9 cellular contexts compared by ENCODE assay signal in the genomic region with DNA sequence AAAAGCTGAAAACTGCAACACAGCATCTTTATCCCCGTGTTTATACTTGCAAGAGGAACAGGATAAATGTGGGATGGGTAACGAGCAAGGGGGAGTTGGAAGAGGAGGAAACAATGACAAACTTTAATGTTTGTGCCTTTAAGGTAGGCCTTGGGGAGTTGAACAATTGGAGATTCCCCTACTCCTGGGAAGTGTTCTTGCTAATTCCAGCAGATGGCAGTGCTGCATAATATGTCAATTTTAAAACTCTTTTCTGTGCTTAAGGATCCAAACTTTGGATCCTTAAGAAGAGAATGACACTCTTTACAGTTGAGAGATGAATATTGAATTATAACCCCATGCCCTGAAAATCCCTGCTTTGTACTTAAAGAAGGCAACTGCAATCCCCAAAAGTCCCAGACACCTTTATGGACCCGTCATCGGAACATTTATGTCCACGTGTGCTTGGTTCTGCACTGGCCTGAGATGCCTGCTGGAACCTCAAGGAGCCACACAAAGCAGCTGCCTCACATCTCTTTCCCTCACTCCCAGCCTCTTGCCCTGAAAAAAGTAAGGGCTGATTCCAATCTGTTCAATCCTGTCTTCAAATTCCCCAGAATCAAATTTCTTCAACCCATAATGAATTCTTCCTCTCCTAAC. TPM values are rescaled to one million over a fixed set of nuclear protein-coding genes. Genes with fewer than 3 reads are reported as not detected.
DNase-seq lines count a peak whose midpoint lies in the region; ATAC-seq and TF ChIP-seq lines count a peak whose summit lies in the region.
"Had no signal": no experiment of that assay in that cellular context is flagged by ENCODE, and none has a peak within 500 bp of the region (broad histone marks: within the 10 kb centered on the region; RNA-seq: fewer than 3 reads in every experiment).

No MANE protein-coding gene starts in this region.

- 0 out of 2 replicates have a peak, but pooled peaks cover 7% of the 10 kb centered on the region for H3K4me1 ChIP-seq in SJCRH30
- H3K4me1 ChIP-seq in esophagus squamous epithelium = peaks cover 0 to 12% (median 0%) of the 10 kb centered on the region in 3 donors

- H3K27ac ChIP-seq in SJCRH30 = no peak overlapping the region
- H3K27ac ChIP-seq in esophagus squamous epithelium = no peak overlapping the region

- H3K36me3 Mint-ChIP-seq in nephron (ENCODE audit: low read depth) = no peaks in the 10 kb centered on the region

- TF ChIP-seq CTCF in esophagus squamous epithelium (IDR thresholded peaks at IDR 0.05) (peak; percentile 49 to 85 (median 76)), nephron (IDR thresholded peaks at IDR 0.05; ENCODE audit: unreplicated experiment in 3 of 3) (peak; percentile 79 to 85 (median 80))

- H3K9me3 ChIP-seq in SJCRH30 (replicated peaks) (no peaks in the 10 kb centered on the region), esophagus squamous epithelium (no peaks in the 10 kb centered on the region)

- intact Hi-C loops in esophagus squamous epithelium (cut with DNase I) = loop anchor here (2.0 kb wide), 1 partner anchor 136 kb away; no protein-coding TSS in a partner anchor

- 55 to 60% methylated on average over 5 of the region's 5 CpGs for WGBS in esophagus squamous epithelium, 2 donors

- H3K9me3 Mint-ChIP-seq in nephron = no peaks in the 10 kb centered on the region
- H3K9me3 Mint-ChIP-seq: activated naive CD4-positive, alpha-beta T cell treated with anti-CD3 and anti-CD28 coated beads, Interleukin-2, amount 50 U/mL, for 24 hours had no signal

- peaks cover 22% of the 10 kb centered on the region for H3K4me1 Mint-ChIP-seq in nephron

- H3K4me3 ChIP-seq in SJCRH30 = no peak overlapping the region
- H3K4me3 ChIP-seq in esophagus squamous epithelium = no peak overlapping the region

- no peaks in the 10 kb centered on the region for H3K36me3 ChIP-seq in SJCRH30
- H3K36me3 ChIP-seq in esophagus squamous epithelium = no peaks in the 10 kb centered on the region

- no peaks in the 10 kb centered on the region for H3K27me3 Mint-ChIP-seq in nephron (ENCODE audit: low read depth)
- H3K27me3 Mint-ChIP-seq: activated naive CD4-positive, alpha-beta T cell treated with anti-CD3 and anti-CD28 coated beads, Interleukin-2, amount 50 U/mL, for 24 hours had no signal

- peak overlapping the region; percentile 96 to 99 (median 97) for H3K27ac Mint-ChIP-seq in nephron
- H3K27ac Mint-ChIP-seq: activated naive CD4-positive, alpha-beta T cell treated with anti-CD3 and anti-CD28 coated beads, Interleukin-2, amount 50 U/mL, for 24 hours had no signal

- ATAC-seq in GM21367 (IDR thresholded peaks at IDR 0.05; ENCODE audit: unreplicated experiment) (no peak), HG03095 (IDR thresholded peaks at IDR 0.05; ENCODE audit: unreplicated experiment) (no peak)

- H3K27me3 ChIP-seq in SJCRH30 = no peaks in the 10 kb centered on the region
- peaks cover 0 to 3% (median 0%) of the 10 kb centered on the region in 4 donors for H3K27me3 ChIP-seq in esophagus squamous epithelium

- TF ChIP-seq POLR2A in esophagus squamous epithelium (IDR thresholded peaks at IDR 0.05) = no peak

- H3K4me3 Mint-ChIP-seq in nephron = no peak overlapping the region
- H3K4me3 Mint-ChIP-seq: activated naive CD4-positive, alpha-beta T cell treated with anti-CD3 and anti-CD28 coated beads, Interleukin-2, amount 50 U/mL, for 24 hours had no signal

- DNase-seq in NCI-H2081 (lab: John Stamatoyannopoulos, UW) = peak; percentile 11 to 16
- no peak for DNase-seq in NCI-H2081 treated with DMSO at 0.1 percent for 48 hours (lab: John Stamatoyannopoulos, UW)
- DNase-seq in HK-2 (ENCODE audit: unreplicated experiment) = peak; percentile 25
- DNase-seq in SJCRH30 = peak; percentile 5 to 59
- DNase-seq in esophagus squamous epithelium (lab: John Stamatoyannopoulos, UW) = no peak

RNA-seq across cellular contexts. Expression of a gene that starts 12.0 kb away (rescaled TPM):
- 7.1 and 8.1 TPM in 2 replicates for total RNA-seq in SJCRH30 (2014; rRNA removed; shearing (Covaris generic))
- 10 to 100 TPM in 1 of 4 donors, 1 to 10 TPM in 3; 4.2 to 12.4 (median 6.5) TPM for total RNA-seq in esophagus squamous epithelium

RNA-seq across cellular contexts. Expression of a gene that starts 33.9 kb away (rescaled TPM):
- 0.33 and 0.36 TPM in 2 replicates for total RNA-seq in SJCRH30 (2014; rRNA removed; shearing (Covaris generic))
- 10 to 100 TPM in 1 of 4 donors, 1 to 10 TPM in 2, under 1 TPM in 1; 0.61 to 12.3 (median 2.6) TPM for total RNA-seq in esophagus squamous epithelium

RNA-seq across cellular contexts. Expression of a gene that starts 48.5 kb away (rescaled TPM):
- total RNA-seq in SJCRH30 (2014; rRNA removed; shearing (Covaris generic)) = not detected in 2 replicates
- total RNA-seq in esophagus squamous epithelium = not detected

Comparison
In these comparisons a context has a peak if more than half of its experiments do, and no peak if none do; other contexts are left out.
1. DNase-seq: peak in NCI-H2081 (2 of 2), HK-2 (single experiment) and SJCRH30 (2 of 2); none in NCI-H2081 treated with DMSO at 0.1 percent for 48 hours (single experiment) and esophagus squamous epithelium (single experiment).